1 cellular context compared by ENCODE assay signal in genomic region chr17:74345433-74346241, GRCh38.
A peak's percentile ranks its signal among the peaks of the same experiment; 100 is the strongest.
TF ChIP-seq lines count a peak whose summit lies in the region.

No MANE protein-coding gene starts in this region.

TF ChIP-seq in GM12878, 131 proteins besides CTCF, POLR2A, EP300 and RAD21:
- TF ChIP-seq GATAD2B (conservative IDR thresholded peaks at IDR 0.05; ENCODE audit: low read depth) (no peak), BHLHE40 (IDR thresholded peaks at IDR 0.05; ENCODE audit: borderline replicate concordance in 1 of 2, low read depth in 2 of 2, low read length in 1 of 2) (peak in 1 of 2 experiments; percentile 37; a peak in 1 of 4 replicates)
